ENCODE assay signal across 16 cellular contexts in genomic region chr3:143298380-143298779, GRCh38.
"Had no signal": no experiment of that assay in that cellular context is flagged by ENCODE, and none has a peak within 500 bp of the region (broad histone marks: within the 10 kb centered on the region; RNA-seq: fewer than 3 reads in every experiment).

No MANE protein-coding gene starts in this region.

- H3K27ac ChIP-seq: breast epithelium, esophagus squamous epithelium, ovary, right lobe of liver, testis had no signal

- H3K27me3 ChIP-seq: breast epithelium, esophagus squamous epithelium, ovary, right lobe of liver, spleen, testis had no signal

- DNase-seq: activated CD4-positive, alpha-beta T cell treated with anti-CD3 and anti-CD28 coated beads, Interleukin-2, amount 10 ng/mL, durations not matched to agents 24 days and 14 days; activated CD4-positive, CD25-positive, alpha-beta regulatory T cell; activated CD8-positive, alpha-beta memory T cell treated with anti-CD3 and anti-CD28 coated beads, Interleukin-2, amount 50 U/mL, for 4 hours; activated CD8-positive, alpha-beta T cell treated with anti-CD3 and anti-CD28 coated beads, Interleukin-2, amount 10 ng/mL, durations not matched to agents 7 days and 5 days; aorta; cerebellar nuclear complex; effector CD8-positive, alpha-beta T cell; esophagus squamous epithelium; foreskin fibroblast; ovary; right lobe of liver; spleen; stimulated activated naive CD8-positive, alpha-beta T cell treated with anti-CD3 and anti-CD28 coated beads, Interleukin-15, amount 100 ng/mL, for 72 hours; T-helper 17 cell; testis had no signal

- ATAC-seq: right lobe of liver; stimulated activated naive CD8-positive, alpha-beta T cell treated with anti-CD3 and anti-CD28 coated beads, Interleukin-15, amount 100 ng/mL, for 72 hours; T-helper 17 cell had no signal

- H3K36me3 ChIP-seq: breast epithelium, esophagus squamous epithelium, ovary, right lobe of liver, spleen had no signal

- H3K4me3 ChIP-seq: breast epithelium, esophagus squamous epithelium, ovary, right lobe of liver, spleen, testis had no signal

- H3K4me1 ChIP-seq: breast epithelium, right lobe of liver, testis had no signal

- H3K9me3 ChIP-seq: breast epithelium, esophagus squamous epithelium, ovary, right lobe of liver, spleen, testis had no signal
